8 cellular contexts compared by ENCODE assay signal in the genomic region with DNA sequence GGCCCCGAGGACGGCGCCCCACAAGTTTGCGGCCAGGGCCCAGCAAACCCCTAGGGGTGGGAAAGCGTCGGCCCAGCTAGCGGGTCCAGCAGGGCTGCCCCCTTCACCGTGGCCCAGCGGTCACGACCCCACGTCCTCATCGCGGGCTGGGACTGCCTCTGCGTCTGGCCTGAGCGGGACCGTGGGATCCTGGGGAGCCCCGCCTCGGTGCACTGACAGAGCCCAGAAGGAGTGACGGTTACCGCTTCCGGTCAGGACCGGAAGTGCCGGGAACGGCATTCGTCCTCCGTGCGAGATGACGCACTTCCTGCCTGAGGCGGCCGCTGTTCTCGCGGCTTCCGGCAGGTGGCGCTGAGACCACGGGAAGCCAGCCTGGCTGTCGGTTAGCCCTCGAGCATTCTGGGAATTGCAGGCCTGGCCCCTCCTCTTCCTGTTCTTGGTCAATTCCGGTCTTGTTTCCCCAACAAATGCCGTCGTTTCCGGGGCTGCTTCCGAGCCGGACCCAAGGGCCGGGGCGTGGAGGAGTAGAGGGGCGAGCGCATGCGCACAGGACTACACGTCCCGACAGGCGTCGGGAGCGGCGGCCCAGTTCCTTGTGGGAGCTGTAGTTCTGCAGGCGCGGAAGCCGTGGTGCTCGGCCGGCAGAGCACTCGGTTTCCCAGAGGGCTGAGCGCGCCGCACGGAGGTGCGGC. TPM values are rescaled to one million over a fixed set of nuclear protein-coding genes. Genes with fewer than 3 reads are reported as not detected.
DNase-seq lines count a peak whose midpoint lies in the region; ATAC-seq and TF ChIP-seq lines count a peak whose summit lies in the region.

Gene TSSC4, plus strand, starts transcription at position 682 of the 692 bp plus-strand sequence. CDS start 1,884 bp downstream, outside the sequence.

- DNase-seq in DMS53 (lab: John Stamatoyannopoulos, UW) = peak; percentile 100
- peak; percentile 100 for DNase-seq in KBM-7
- DNase-seq in activated T-cell treated with anti-CD3 and anti-CD28 coated beads, Interleukin-2, amount 50 U/mL, for 4 hours = peak; percentile 98
- peak; percentile 99 to 100 for DNase-seq in stimulated activated CD8-positive, alpha-beta memory T cell treated with anti-CD3 and anti-CD28 coated beads, Interleukin-7, amount 100 ng/mL, for 4 hours (ENCODE audit: low read depth in 2 of 2)

- peaks cover 12% of the 10 kb centered on the region for H3K36me3 Mint-ChIP-seq in activated T-cell treated with anti-CD3 and anti-CD28 coated beads, Interleukin-2, amount 50 U/mL, for 4 hours (ENCODE audit: insufficient read depth)

- H3K27me3 ChIP-seq in esophagus (ENCODE audit: control insufficient read depth in 1 of 2, insufficient read depth in 2 of 2, low read length in 2 of 2) (no peaks in the 10 kb centered on the region), muscle layer of colon (ENCODE audit: control insufficient read depth in 1 of 2, insufficient read depth in 2 of 2, low read length in 2 of 2) (no peaks in the 10 kb centered on the region)

- H3K4me3 ChIP-seq in esophagus (ENCODE audit: low read depth in 1 of 2, low read length in 2 of 2) (peak within 1 kb of the TSS; percentile 91 to 97), muscle layer of colon (ENCODE audit: low read depth in 1 of 2, low read length in 2 of 2) (peak within 1 kb of the TSS; percentile 75 to 100)

- H3K9ac ChIP-seq in muscle layer of colon (ENCODE audit: low read length) = peak within 1 kb of the TSS; percentile 98

- in situ Hi-C loops in KBM-7 (cut with MboI; ENCODE audit: low pct_unique_long_range_greater_than_20kb, low sequenced_read_pairs) = no loop called here

- H3K4me3 Mint-ChIP-seq in activated T-cell treated with anti-CD3 and anti-CD28 coated beads, Interleukin-2, amount 50 U/mL, for 4 hours = peak within 1 kb of the TSS; percentile 90

- H3K9me3 Mint-ChIP-seq in activated T-cell treated with anti-CD3 and anti-CD28 coated beads, Interleukin-2, amount 50 U/mL, for 4 hours = no peaks in the 10 kb centered on the region

- H3K27ac ChIP-seq in esophagus (ENCODE audit: low read depth in 2 of 2, low read length in 1 of 2) (peak within 1 kb of the TSS; percentile 94 to 99), muscle layer of colon (ENCODE audit: low read depth, low read length) (peak within 1 kb of the TSS; percentile 95)

- no peaks in the 10 kb centered on the region for H3K27me3 Mint-ChIP-seq in activated T-cell treated with anti-CD3 and anti-CD28 coated beads, Interleukin-2, amount 50 U/mL, for 4 hours (ENCODE audit: low read depth)

- H3K9me3 ChIP-seq in esophagus (ENCODE audit: control insufficient read depth in 2 of 2, insufficient read depth in 1 of 2, low read depth in 1 of 2, low read length in 1 of 2) = no peaks in the 10 kb centered on the region
- no peaks in the 10 kb centered on the region for H3K9me3 ChIP-seq in muscle layer of colon (ENCODE audit: low read length)

- H3K4me1 Mint-ChIP-seq in activated T-cell treated with anti-CD3 and anti-CD28 coated beads, Interleukin-2, amount 50 U/mL, for 4 hours (ENCODE audit: low read depth) = peaks cover 11% of the 10 kb centered on the region

- peaks cover 6 to 38% of the 10 kb centered on the region in 2 donors for H3K36me3 ChIP-seq in esophagus (ENCODE audit: control insufficient read depth in 2 of 2, insufficient read depth in 2 of 2, low read length in 1 of 2)
- peaks cover 44% of the 10 kb centered on the region for H3K36me3 ChIP-seq in muscle layer of colon (ENCODE audit: insufficient read depth, low read length)

- ATAC-seq in GM21619 (IDR thresholded peaks at IDR 0.05; ENCODE audit: unreplicated experiment) = peak; percentile 77
- ATAC-seq in activated T-cell treated with anti-CD3 and anti-CD28 coated beads, Interleukin-2, amount 50 U/mL, for 4 hours = peak; percentile 90 to 92

- H3K4me1 ChIP-seq in esophagus (ENCODE audit: control insufficient read depth in 2 of 2, insufficient read depth in 2 of 2, low read length in 1 of 2) (peaks cover 0 to 11% of the 10 kb centered on the region in 2 donors), muscle layer of colon (ENCODE audit: insufficient read depth, low read length) (peaks cover 25% of the 10 kb centered on the region)

- 0 to 1% methylated on average over 65 of the region's 65 CpGs for WGBS in esophagus, 2 donors

TF ChIP-seq in PFSK-1, 5 proteins besides CTCF, POLR2A, EP300 and RAD21:
- TF ChIP-seq FOXP2 (optimal IDR thresholded peaks at IDR 0.05; ENCODE audit: borderline replicate concordance, extremely low read depth, extremely low read length, insufficient read depth) (no peak), POLR2AphosphoS5 (IDR thresholded peaks at IDR 0.05; ENCODE audit: low read depth, low read length) (peak; percentile 97), SIN3A (IDR thresholded peaks at IDR 0.05; ENCODE audit: borderline replicate concordance, insufficient read depth, low read length) (peak; percentile 59; the same call in 1 of the 2 replicates), TAF1 (IDR thresholded peaks at IDR 0.05; ENCODE audit: borderline replicate concordance, insufficient read depth, low read length) (peak; percentile 90), REST (IDR thresholded peaks at IDR 0.05; ENCODE audit: insufficient read depth in 1 of 2, low read depth in 2 of 2, low read length in 2 of 2) (no peak; a peak in 1 of 4 replicates)

RNA-seq across cellular contexts. Expression of gene TSSC4, which starts in this region (rescaled TPM):
- polyA plus RNA-seq in PFSK-1 (2012; ENCODE audit: insufficient read length, low read depth) = 156 TPM
- 100 to 1,000 TPM; 119 to 127 (median 122) TPM for total RNA-seq in activated T-cell treated with anti-CD3 and anti-CD28 coated beads, Interleukin-2, amount 50 U/mL, for 4 hours
- 10 to 100 TPM; 29.5 to 34.6 TPM for polyA plus RNA-seq in esophagus

Comparison
In these comparisons a context has a peak if more than half of its experiments do, and no peak if none do; other contexts are left out.
1. Peak in every context shown above with its lines: DNase-seq, ATAC-seq, H3K4me3 ChIP-seq and H3K27ac ChIP-seq.